Comparison of ENCODE assay signal across 8 cellular contexts in the genomic region with DNA sequence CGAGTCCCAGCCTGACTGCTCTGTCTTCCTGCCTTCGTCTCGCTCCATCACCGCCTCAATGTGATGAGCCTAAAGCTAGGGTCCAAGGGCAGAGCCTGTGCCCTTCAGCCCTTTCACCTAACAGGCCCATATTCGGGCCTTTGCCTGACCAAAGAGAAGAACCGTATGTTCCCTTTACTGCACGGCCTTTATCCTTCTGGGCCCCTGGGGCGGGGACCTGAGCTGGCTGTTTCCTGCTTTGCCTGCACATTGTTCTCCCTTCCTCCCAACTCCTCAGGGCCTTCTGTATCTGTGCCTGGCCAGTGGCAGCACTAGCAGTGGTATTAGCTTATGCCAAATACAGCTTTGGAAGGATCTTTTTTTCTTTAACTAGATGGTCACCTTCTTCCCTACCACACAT. TPM values are rescaled to one million over a fixed set of nuclear protein-coding genes. Genes with fewer than 3 reads are reported as not detected.
DNase-seq lines count a peak whose midpoint lies in the region; ATAC-seq lines count a peak whose summit lies in the region.
"Had no signal": no experiment of that assay in that cellular context is flagged by ENCODE, and none has a peak within 500 bp of the region (broad histone marks: within the 10 kb centered on the region; RNA-seq: fewer than 3 reads in every experiment).

No MANE protein-coding gene starts in this region.

- ATAC-seq in GM21528 (IDR thresholded peaks at IDR 0.05; ENCODE audit: low FRiP score, unreplicated experiment) (no peak), GM19397 (IDR thresholded peaks at IDR 0.05; ENCODE audit: unreplicated experiment) (no peak)

- H3K4me1 ChIP-seq in BLaER1 = no peaks in the 10 kb centered on the region
- H3K4me1 ChIP-seq: BE2C had no signal

- no peaks in the 10 kb centered on the region for H3K27me3 ChIP-seq in BLaER1
- H3K27me3 ChIP-seq: BE2C had no signal

- no peak overlapping the region for H3K4me2 ChIP-seq in BLaER1

- H3K9me3 Mint-ChIP-seq in activated naive CD8-positive, alpha-beta T cell (ENCODE audit: low read depth) = no peaks in the 10 kb centered on the region

- peak overlapping the region; percentile 93 for H3K27ac Mint-ChIP-seq in activated naive CD8-positive, alpha-beta T cell

- peaks cover 38% of the 10 kb centered on the region for H3K4me1 Mint-ChIP-seq in activated naive CD8-positive, alpha-beta T cell (ENCODE audit: low read depth)

- peaks cover 13% of the 10 kb centered on the region for H3K36me3 Mint-ChIP-seq in activated naive CD8-positive, alpha-beta T cell

- no peak overlapping the region for H3K4me3 ChIP-seq in BLaER1

- no peaks in the 10 kb centered on the region for H4K20me1 ChIP-seq in BLaER1

- H3K27me3 Mint-ChIP-seq in activated naive CD8-positive, alpha-beta T cell = no peaks in the 10 kb centered on the region

- H3K9me3 ChIP-seq in BLaER1 = no peaks in the 10 kb centered on the region
- H3K9me3 ChIP-seq: BE2C had no signal

- H3K27ac ChIP-seq in BLaER1 = no peak overlapping the region

- H3K4me3 Mint-ChIP-seq in activated naive CD8-positive, alpha-beta T cell = no peak overlapping the region

- DNase-seq in lung microvascular endothelial cell (ENCODE audit: low read depth in 2 of 2) (peak; percentile 58 to 76), activated gamma-delta T cell treated with Interleukin-2 at 50 U/mL for 16 hours (no peak)
- DNase-seq: BE2C, NCI-H1694 treated with DMSO at 0.1 percent for 48 hours had no signal

- H3K36me3 ChIP-seq in BLaER1 = peaks cover 68% of the 10 kb centered on the region

- 0 out of 2 replicates have a peak overlapping the region, but pooled peaks have one; percentile 21 for H3K9ac ChIP-seq in BLaER1

RNA-seq across cellular contexts. Expression of gene MYL6B, which starts 8.5 kb away (rescaled TPM):
- total RNA-seq in lung microvascular endothelial cell = 63.6 and 75.0 TPM in 2 replicates

RNA-seq across cellular contexts. Expression of gene MYL6, which starts 14.3 kb away (rescaled TPM):
- 2,671 and 3,118 TPM in 2 replicates for total RNA-seq in lung microvascular endothelial cell

RNA-seq across cellular contexts. Expression of gene ESYT1, which starts 15.8 kb away (rescaled TPM):
- total RNA-seq in lung microvascular endothelial cell = 270 and 326 TPM in 2 replicates

RNA-seq across cellular contexts. Expression of gene ZC3H10, which starts 25.8 kb away (rescaled TPM):
- 2.6 and 5.0 TPM in 2 replicates for total RNA-seq in lung microvascular endothelial cell

RNA-seq across cellular contexts. Expression of gene RPL41, which starts 27.4 kb away (rescaled TPM):
- 2,546 and 2,559 TPM in 2 replicates for total RNA-seq in lung microvascular endothelial cell
